ENCODE assay signal across 11 cellular contexts in genomic region chr11:77697865-77698264, GRCh38.
"Had no signal": no experiment of that assay in that cellular context is flagged by ENCODE, and none has a peak within 500 bp of the region (broad histone marks: within the 10 kb centered on the region; RNA-seq: fewer than 3 reads in every experiment).

No MANE protein-coding gene starts in this region.

- H3K4me1 Mint-ChIP-seq: GM23338 had no signal

- FAIRE-seq: H1, H54 had no signal

- H3K27ac Mint-ChIP-seq: GM23338, H9, HFFc6 had no signal

- H3K4me2 ChIP-seq: GM23338 had no signal

- ATAC-seq: GM23338, HCT116 had no signal

- H2AFZ ChIP-seq: GM23248, GM23338 had no signal

- H3K4me3 Mint-ChIP-seq: GM23338, H9, HFFc6 had no signal

- H3K4me3 ChIP-seq: GM23248, GM23338, HAP-1 had no signal

- H3K9ac ChIP-seq: GM23248 had no signal

- H3K27ac ChIP-seq: GM23248 had no signal

- H3K9me3 Mint-ChIP-seq: GM23338, H9, HFFc6 had no signal

- H3K4me1 ChIP-seq: HAP-1 had no signal

- H3K9me3 ChIP-seq: HAP-1 had no signal

- DNase-seq: GM23248, GOT3, H7, H9, HCEC 1CT, HFFc6 had no signal
